Comparison of ENCODE assay signal across 8 cellular contexts in genomic region chr11:69640995-69641581, GRCh38. TPM values are rescaled to one million over a fixed set of nuclear protein-coding genes. Genes with fewer than 3 reads are reported as not detected.
A peak's percentile ranks its signal among the peaks of the same experiment; 100 is the strongest.
DNase-seq lines count a peak whose midpoint lies in the region; ATAC-seq and TF ChIP-seq lines count a peak whose summit lies in the region.

Gene CCND1, plus strand, starts transcription at chr11:69641156. Its CDS starts 158 bp downstream, at chr11:69641314.

- peaks cover 17% of the 10 kb centered on the region for H3K4me1 ChIP-seq in NT2/D1 (ENCODE audit: insufficient read depth, insufficient read length)
- peaks cover 13 to 47% of the 10 kb centered on the region in 2 experiments for H3K4me1 ChIP-seq in neutrophil (ENCODE audit: control insufficient read depth in 1 of 2, insufficient read depth in 1 of 2, low read depth in 1 of 2, low read length in 1 of 2)

- peak; percentile 44 for ATAC-seq in Right ventricle myocardium inferior
- ATAC-seq in GM21526 (IDR thresholded peaks at IDR 0.05; ENCODE audit: low FRiP score, unreplicated experiment) = no peak
- ATAC-seq in GM19324 (IDR thresholded peaks at IDR 0.05; ENCODE audit: low FRiP score, unreplicated experiment) = no peak

- H3K27ac Mint-ChIP-seq in activated naive CD8-positive, alpha-beta T cell = peak within 1 kb of the TSS; percentile 84

- no peaks in the 10 kb centered on the region for H3K9me3 ChIP-seq in NT2/D1 (ENCODE audit: insufficient read depth, low read length)
- no peaks in the 10 kb centered on the region for H3K9me3 ChIP-seq in neutrophil

- H3K27ac ChIP-seq in neutrophil = no peak within 1 kb of the TSS

- H3K4me3 ChIP-seq in NT2/D1 (ENCODE audit: insufficient read length, low read depth) (peak within 1 kb of the TSS; percentile 89), neutrophil (ENCODE audit: low read depth in 1 of 2, low read length in 1 of 2) (peak within 1 kb of the TSS; percentile 61 to 75)

- peaks cover 33% of the 10 kb centered on the region for H3K36me3 ChIP-seq in NT2/D1 (ENCODE audit: insufficient read depth, insufficient read length, low read length)
- H3K36me3 ChIP-seq in neutrophil = no peaks in the 10 kb centered on the region

- H3K9ac ChIP-seq in NT2/D1 (ENCODE audit: insufficient read length, low read depth) = peak within 1 kb of the TSS; percentile 97

- H3K36me3 Mint-ChIP-seq in activated naive CD8-positive, alpha-beta T cell = no peaks in the 10 kb centered on the region

- H3K27me3 Mint-ChIP-seq in activated naive CD8-positive, alpha-beta T cell = peaks cover 5% of the 10 kb centered on the region

- DNase-seq in AG08395 (ENCODE audit: low spot score) (peak; percentile 86), NT2/D1 (ENCODE audit: low read depth, low spot score) (peak; percentile 89), Right ventricle myocardium inferior (ENCODE audit: missing footprints) (no peak)

- TF ChIP-seq POLR2A in GM19193 (IDR thresholded peaks at IDR 0.05; ENCODE audit: extremely low read depth, insufficient read depth, insufficient read length) = peak; percentile 50

- no peaks in the 10 kb centered on the region for H3K9me3 Mint-ChIP-seq in activated naive CD8-positive, alpha-beta T cell (ENCODE audit: low read depth)

- TF ChIP-seq CTCF in neutrophil (IDR thresholded peaks at IDR 0.05) = no peak

- H3K27me3 ChIP-seq in NT2/D1 (ENCODE audit: insufficient read depth, insufficient read length) = no peaks in the 10 kb centered on the region
- peaks cover 98% of the 10 kb centered on the region for H3K27me3 ChIP-seq in neutrophil

- peak within 1 kb of the TSS; percentile 90 for H3K4me3 Mint-ChIP-seq in activated naive CD8-positive, alpha-beta T cell

- peaks cover 26% of the 10 kb centered on the region for H3K4me1 Mint-ChIP-seq in activated naive CD8-positive, alpha-beta T cell (ENCODE audit: low read depth)

- intact Hi-C loops in Right ventricle myocardium inferior (cut with DNase I) = loop anchor here (2.0 to 5.0 kb wide), 2 partner anchors 198 to 519 kb away; no protein-coding TSS in a partner anchor

RNA-seq across cellular contexts. Expression of gene CCND1, which starts in this region (rescaled TPM):
- 145 TPM for total RNA-seq in Right ventricle myocardium inferior
